In genomic region chr18:46570666-46571065, GRCh38 we compare ENCODE assay signal across 38 cellular contexts.
"Had no signal": no experiment of that assay in that cellular context is flagged by ENCODE, and none has a peak within 500 bp of the region (broad histone marks: within the 10 kb centered on the region; RNA-seq: fewer than 3 reads in every experiment).

No MANE protein-coding gene starts in this region.

- H3K27me3 Mint-ChIP-seq: activated naive CD8-positive, alpha-beta T cell; activated naive CD8-positive, alpha-beta T cell treated with anti-CD3 and anti-CD28 coated beads for 36 hours; activated T-helper 17 cell treated with anti-CD3 and anti-CD28 coated beads, Interleukin-2, amount 50 U/mL, for 72 hours had no signal

- H3K36me3 Mint-ChIP-seq: activated naive CD4-positive, alpha-beta T cell treated with anti-CD3 and anti-CD28 coated beads, Interleukin-2, amount 10 ng/mL, durations not matched to agents 7 days and 5 days; activated naive CD4-positive, alpha-beta T cell treated with anti-CD3 and anti-CD28 coated beads, Interleukin-2, amount 50 U/mL, for 24 hours; activated naive CD4-positive, alpha-beta T cell treated with anti-CD3 and anti-CD28 coated beads, Interleukin-2, amount 50 U/mL, for 72 hours; activated naive CD8-positive, alpha-beta T cell; activated naive CD8-positive, alpha-beta T cell treated with anti-CD3 and anti-CD28 coated beads for 36 hours; activated naive CD8-positive, alpha-beta T cell treated with anti-CD3 and anti-CD28 coated beads, Interleukin-2, amount 10 ng/mL, durations not matched to agents 7 days and 5 days; brain had no signal

- H3K27ac Mint-ChIP-seq: activated naive CD4-positive, alpha-beta T cell treated with anti-CD3 and anti-CD28 coated beads for 36 hours; activated naive CD4-positive, alpha-beta T cell treated with anti-CD3 and anti-CD28 coated beads, Interleukin-2, amount 10 ng/mL, durations not matched to agents 7 days and 5 days; activated naive CD4-positive, alpha-beta T cell treated with anti-CD3 and anti-CD28 coated beads, Interleukin-2, amount 50 U/mL, for 24 hours; activated naive CD8-positive, alpha-beta T cell; activated naive CD8-positive, alpha-beta T cell treated with anti-CD3 and anti-CD28 coated beads for 36 hours; activated naive CD8-positive, alpha-beta T cell treated with anti-CD3 and anti-CD28 coated beads, Interleukin-2, amount 10 ng/mL, durations not matched to agents 7 days and 5 days; activated naive CD8-positive, alpha-beta T cell treated with anti-CD3 and anti-CD28 coated beads, Interleukin-2, amount 50 U/mL, for 24 hours; activated T-cell treated with anti-CD3 and anti-CD28 coated beads, Interleukin-2, amount 50 U/mL, for 24 hours; activated T-cell treated with anti-CD3 and anti-CD28 coated beads, Interleukin-2, amount 50 U/mL, for 72 hours; activated T-helper 1 cell treated with anti-CD3 and anti-CD28 coated beads, Interleukin-12 subunit alpha, Interleukin-12 subunit beta, Interleukin-2, Interleukin-4 antibody, amounts not matched to agents 30 ng/mL and 10 ng/mL and 1 ng/mL, durations not matched to agents 14 hours and 24 hours and 36 hours; activated T-helper 17 cell treated with anti-CD3 and anti-CD28 coated beads, Interleukin-2, amount 50 U/mL, for 72 hours; activated T-helper 2 cell treated with anti-CD3 and anti-CD28 coated beads, Interferon-gamma antibody, Interleukin-2, Interleukin-4, amounts not matched to agents 10 μg/mL and 5 μg/mL and 100 μg/mL, durations not matched to agents 14 hours and 24 hours and 36 hours; brain had no signal

- H3K9me3 Mint-ChIP-seq: activated naive CD4-positive, alpha-beta T cell treated with anti-CD3 and anti-CD28 coated beads for 36 hours; activated naive CD4-positive, alpha-beta T cell treated with anti-CD3 and anti-CD28 coated beads, Interleukin-2, amount 10 ng/mL, durations not matched to agents 7 days and 5 days; activated naive CD4-positive, alpha-beta T cell treated with anti-CD3 and anti-CD28 coated beads, Interleukin-2, amount 50 U/mL, for 24 hours; activated naive CD4-positive, alpha-beta T cell treated with anti-CD3 and anti-CD28 coated beads, Interleukin-2, amount 50 U/mL, for 72 hours; activated naive CD8-positive, alpha-beta T cell treated with anti-CD3 and anti-CD28 coated beads for 36 hours; activated naive CD8-positive, alpha-beta T cell treated with anti-CD3 and anti-CD28 coated beads, Interleukin-2, amount 10 ng/mL, durations not matched to agents 7 days and 5 days; activated naive CD8-positive, alpha-beta T cell treated with anti-CD3 and anti-CD28 coated beads, Interleukin-2, amount 50 U/mL, for 24 hours; activated T-cell treated with anti-CD3 and anti-CD28 coated beads, Interleukin-2, amount 50 U/mL, for 24 hours; activated T-cell treated with anti-CD3 and anti-CD28 coated beads, Interleukin-2, amount 50 U/mL, for 4 hours; activated T-cell treated with anti-CD3 and anti-CD28 coated beads, Interleukin-2, amount 50 U/mL, for 72 hours; activated T-helper 1 cell treated with anti-CD3 and anti-CD28 coated beads, Interleukin-12 subunit alpha, Interleukin-12 subunit beta, Interleukin-2, Interleukin-4 antibody, amounts not matched to agents 30 ng/mL and 10 ng/mL and 1 ng/mL, durations not matched to agents 14 hours and 24 hours and 36 hours; activated T-helper 17 cell treated with anti-CD3 and anti-CD28 coated beads, Interleukin-2, amount 50 U/mL, for 72 hours; activated T-helper 2 cell treated with anti-CD3 and anti-CD28 coated beads, Interferon-gamma antibody, Interleukin-2, Interleukin-4, amounts not matched to agents 10 μg/mL and 5 μg/mL and 100 μg/mL, durations not matched to agents 14 hours and 24 hours and 36 hours; central memory CD8-positive, alpha-beta T cell had no signal

- H3K4me3 Mint-ChIP-seq: activated naive CD4-positive, alpha-beta T cell treated with anti-CD3 and anti-CD28 coated beads for 36 hours; activated naive CD4-positive, alpha-beta T cell treated with anti-CD3 and anti-CD28 coated beads, Interleukin-2, amount 10 ng/mL, durations not matched to agents 7 days and 5 days; activated naive CD4-positive, alpha-beta T cell treated with anti-CD3 and anti-CD28 coated beads, Interleukin-2, amount 50 U/mL, for 24 hours; activated naive CD8-positive, alpha-beta T cell; activated naive CD8-positive, alpha-beta T cell treated with anti-CD3 and anti-CD28 coated beads for 36 hours; activated naive CD8-positive, alpha-beta T cell treated with anti-CD3 and anti-CD28 coated beads, Interleukin-2, amount 10 ng/mL, durations not matched to agents 7 days and 5 days; activated naive CD8-positive, alpha-beta T cell treated with anti-CD3 and anti-CD28 coated beads, Interleukin-2, amount 50 U/mL, for 24 hours; activated T-cell treated with anti-CD3 and anti-CD28 coated beads, Interleukin-2, amount 50 U/mL, for 24 hours; activated T-cell treated with anti-CD3 and anti-CD28 coated beads, Interleukin-2, amount 50 U/mL, for 4 hours; activated T-cell treated with anti-CD3 and anti-CD28 coated beads, Interleukin-2, amount 50 U/mL, for 72 hours; activated T-helper 1 cell treated with anti-CD3 and anti-CD28 coated beads, Interleukin-12 subunit alpha, Interleukin-12 subunit beta, Interleukin-2, Interleukin-4 antibody, amounts not matched to agents 30 ng/mL and 10 ng/mL and 1 ng/mL, durations not matched to agents 14 hours and 24 hours and 36 hours; activated T-helper 17 cell treated with anti-CD3 and anti-CD28 coated beads, Interleukin-2, amount 50 U/mL, for 72 hours; brain; central memory CD8-positive, alpha-beta T cell had no signal

- H3K27me3 ChIP-seq: adrenal gland, ascending aorta, body of pancreas, brain microvascular endothelial cell, breast epithelium, cardiac muscle cell had no signal

- H3K9me3 ChIP-seq: adrenal gland, ascending aorta, body of pancreas, breast epithelium had no signal

- H3K4me3 ChIP-seq: adrenal gland, ascending aorta, body of pancreas, breast epithelium, cardiac muscle cell had no signal

- H3K4me1 Mint-ChIP-seq: activated naive CD4-positive, alpha-beta T cell treated with anti-CD3 and anti-CD28 coated beads, Interleukin-2, amount 10 ng/mL, durations not matched to agents 7 days and 5 days; activated naive CD4-positive, alpha-beta T cell treated with anti-CD3 and anti-CD28 coated beads, Interleukin-2, amount 50 U/mL, for 24 hours; activated naive CD8-positive, alpha-beta T cell treated with anti-CD3 and anti-CD28 coated beads, Interleukin-2, amount 10 ng/mL, durations not matched to agents 7 days and 5 days; activated naive CD8-positive, alpha-beta T cell treated with anti-CD3 and anti-CD28 coated beads, Interleukin-2, amount 50 U/mL, for 24 hours; activated T-helper 17 cell treated with anti-CD3 and anti-CD28 coated beads, Interleukin-2, amount 50 U/mL, for 72 hours; brain; central memory CD8-positive, alpha-beta T cell had no signal

- H3K4me1 ChIP-seq: adrenal gland, ascending aorta, body of pancreas, breast epithelium had no signal

- H3K36me3 ChIP-seq: adrenal gland, ascending aorta, brain microvascular endothelial cell, breast epithelium, cardiac muscle cell had no signal

- DNase-seq: activated effector memory CD4-positive, alpha-beta T cell treated with anti-CD3 and anti-CD28 coated beads, Interleukin-2, amount 50 U/mL, for 16 hours; activated effector memory CD4-positive, alpha-beta T cell treated with Interleukin-2 at 50 U/mL for 16 hours; activated gamma-delta T cell; activated gamma-delta T cell treated with Interleukin-2 at 50 U/mL for 16 hours; activated naive CD4-positive, alpha-beta T cell; activated naive CD4-positive, alpha-beta T cell treated with anti-CD3 and anti-CD28 coated beads for 36 hours; activated naive CD4-positive, alpha-beta T cell treated with anti-CD3 and anti-CD28 coated beads, Interleukin-2, amount 10 ng/mL, durations not matched to agents 7 days and 5 days; activated naive CD4-positive, alpha-beta T cell treated with Interleukin-2 at 50 U/mL for 16 hours; activated naive CD8-positive, alpha-beta T cell treated with anti-CD3 and anti-CD28 coated beads for 36 hours; activated naive CD8-positive, alpha-beta T cell treated with anti-CD3 and anti-CD28 coated beads, Interleukin-2, amount 10 ng/mL, durations not matched to agents 7 days and 5 days; activated naive CD8-positive, alpha-beta T cell treated with anti-CD3 and anti-CD28 coated beads, Interleukin-2, amount 50 U/mL, for 24 hours; activated T-cell treated with anti-CD3 and anti-CD28 coated beads for 4 hours; activated T-cell treated with anti-CD3 and anti-CD28 coated beads, Interleukin-2, amount 50 U/mL, for 1 hour; activated T-cell treated with anti-CD3 and anti-CD28 coated beads, Interleukin-2, amount 50 U/mL, for 24 hours; activated T-cell treated with anti-CD3 and anti-CD28 coated beads, Interleukin-2, amount 50 U/mL, for 4 hours; activated T-cell treated with anti-CD3 and anti-CD28 coated beads, Interleukin-2, amount 50 U/mL, for 48 hours; activated T-cell treated with anti-CD3 and anti-CD28 coated beads, Interleukin-2, amount 50 U/mL, for 72 hours; adrenal gland; amniotic stem cell; amygdala; anterior cingulate cortex; aorta; body of pancreas; brain microvascular endothelial cell; caudate nucleus; central memory CD4-positive, alpha-beta T cell; cerebellar nuclear complex had no signal

- H3K27ac ChIP-seq: adrenal gland, ascending aorta, body of pancreas, brain microvascular endothelial cell, breast epithelium, cardiac muscle cell had no signal
